8 cellular contexts compared by ENCODE assay signal in the genomic region with DNA sequence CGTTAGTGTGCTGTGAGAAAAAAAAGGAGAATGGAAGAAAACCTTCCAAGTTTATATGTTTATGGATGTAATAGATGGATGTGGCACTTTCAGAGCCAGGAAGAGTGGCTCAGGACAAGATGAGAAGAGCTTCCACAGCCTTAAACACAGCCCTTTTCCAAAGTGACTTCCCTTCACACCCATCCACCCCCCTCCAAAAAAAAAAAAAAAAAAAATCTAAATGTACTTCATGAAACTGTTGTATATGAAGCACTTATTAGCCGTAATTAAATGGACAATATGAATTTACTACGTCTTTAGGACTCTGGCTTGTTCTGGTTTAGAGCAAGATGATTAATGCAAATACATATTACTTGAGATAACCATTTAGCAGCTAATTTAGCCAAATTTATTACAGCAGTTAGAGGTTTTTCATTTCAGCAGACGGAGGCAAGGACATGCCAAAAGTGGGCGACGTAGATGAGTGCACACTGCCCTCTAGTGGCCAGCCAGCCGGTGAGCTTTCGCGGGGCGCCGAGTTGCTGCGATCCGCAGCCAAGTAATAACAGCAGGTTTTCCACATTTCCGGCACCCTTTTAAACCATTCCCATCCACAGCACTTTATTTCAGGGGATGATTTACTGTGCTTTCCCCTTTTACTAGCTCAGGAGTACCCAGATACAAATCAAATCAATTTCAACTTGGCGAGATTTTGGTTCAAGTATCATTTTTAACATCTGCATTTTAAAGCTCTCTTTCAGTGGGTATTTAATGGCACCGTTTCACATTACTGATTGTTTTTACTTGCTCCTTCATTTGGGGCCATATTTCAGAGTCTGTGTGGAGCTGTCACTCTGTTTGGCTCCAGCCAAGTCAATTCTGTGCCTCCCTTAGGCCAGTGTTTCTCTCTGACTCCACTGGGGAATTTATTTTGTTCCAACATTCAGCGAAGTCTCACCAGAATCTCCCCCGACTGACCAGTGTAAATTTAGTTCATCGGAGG.
DNase-seq lines count a peak whose midpoint lies in the region; ATAC-seq and TF ChIP-seq lines count a peak whose summit lies in the region.

No MANE protein-coding gene starts in this region.

- peaks cover 4% of the 10 kb centered on the region for H3K27me3 ChIP-seq in lung (ENCODE audit: control insufficient read depth, insufficient read depth)

- peak; percentile 83 for TF ChIP-seq CTCF in lung (IDR thresholded peaks at IDR 0.05; ENCODE audit: control extremely low read depth, extremely low read depth)

- no peaks in the 10 kb centered on the region for H3K9me3 ChIP-seq in lung (ENCODE audit: control insufficient read depth in 2 of 2, insufficient read depth in 1 of 2, low read length in 1 of 2)

- H3K36me3 ChIP-seq in lung (ENCODE audit: control insufficient read depth in 2 of 2, insufficient read depth in 2 of 2, low read length in 2 of 2) = no peaks in the 10 kb centered on the region

- WGBS in lung, 2 donors = 18 to 22% methylated on average over 19 of the region's 19 CpGs

- no peaks in the 10 kb centered on the region for H3K36me3 Mint-ChIP-seq in activated CD4-positive, alpha-beta memory T cell treated with anti-CD3 and anti-CD28 coated beads, Interleukin-2, amount 10 ng/mL, durations not matched to agents 7 days and 5 days (ENCODE audit: low read depth)

- peaks cover 23% of the 10 kb centered on the region for H3K4me1 Mint-ChIP-seq in activated CD4-positive, alpha-beta memory T cell treated with anti-CD3 and anti-CD28 coated beads, Interleukin-2, amount 10 ng/mL, durations not matched to agents 7 days and 5 days

- DNase-seq in activated gamma-delta T cell treated with Interleukin-2 at 50 U/mL for 16 hours (peak; percentile 64), activated gamma-delta T cell (lab: John Stamatoyannopoulos, UW) (no peak), NCI-H526 (lab: John Stamatoyannopoulos, UW) (peak; percentile 81 to 90), ecto neural progenitor cell (ENCODE audit: low spot score) (peak; percentile 85), lung (ENCODE audit: low spot score) (peak; percentile 75)
- DNase-seq in activated CD4-positive, alpha-beta memory T cell treated with anti-CD3 and anti-CD28 coated beads, Interleukin-2, amount 10 ng/mL, durations not matched to agents 7 days and 5 days = peak; percentile 71
- DNase-seq in stimulated activated CD4-positive, alpha-beta T cell treated with anti-CD3 and anti-CD28 coated beads, TNF-alpha, amount 100 ng/mL, for 4 hours (ENCODE audit: low read depth in 3 of 3) = peak; percentile 21 to 41 (median 24)

- POLR2A ChIA-PET in activated CD4-positive, alpha-beta memory T cell treated with anti-CD3 and anti-CD28 coated beads, Interleukin-2, amount 10 ng/mL, durations not matched to agents 7 days and 5 days (lab: Charles Lee) = no interaction called here

- no peak overlapping the region for H3K4me3 ChIP-seq in lung

- CTCF ChIA-PET in activated CD4-positive, alpha-beta memory T cell treated with anti-CD3 and anti-CD28 coated beads, Interleukin-2, amount 10 ng/mL, durations not matched to agents 7 days and 5 days (lab: Charles Lee) = interaction anchor here (0.6 to 3.2 kb wide), 36 partner anchors 10 to 1217 kb away, joined by 3 to 33 read pairs (median 3); no protein-coding TSS in a partner anchor

- H3K27me3 Mint-ChIP-seq in activated CD4-positive, alpha-beta memory T cell treated with anti-CD3 and anti-CD28 coated beads, Interleukin-2, amount 10 ng/mL, durations not matched to agents 7 days and 5 days = peaks cover 22% of the 10 kb centered on the region

- no peak overlapping the region for H3K27ac ChIP-seq in lung (ENCODE audit: low read depth in 1 of 2, low read length in 1 of 2)

- H3K9me3 Mint-ChIP-seq in activated CD4-positive, alpha-beta memory T cell treated with anti-CD3 and anti-CD28 coated beads, Interleukin-2, amount 10 ng/mL, durations not matched to agents 7 days and 5 days = no peaks in the 10 kb centered on the region

- H3K4me3 Mint-ChIP-seq in activated CD4-positive, alpha-beta memory T cell treated with anti-CD3 and anti-CD28 coated beads, Interleukin-2, amount 10 ng/mL, durations not matched to agents 7 days and 5 days = peak overlapping the region; percentile 39

- peak; percentile 44 for ATAC-seq in HG03378 (IDR thresholded peaks at IDR 0.05; ENCODE audit: unreplicated experiment)
- peak; percentile 83 for ATAC-seq in lung (ENCODE audit: insufficient read depth, low FRiP score)

- H3K4me1 ChIP-seq in lung (ENCODE audit: control insufficient read depth in 2 of 2, insufficient read depth in 2 of 2, low read length in 2 of 2) = peaks cover 0 to 2% of the 10 kb centered on the region in 2 donors

- H3K27ac Mint-ChIP-seq in activated CD4-positive, alpha-beta memory T cell treated with anti-CD3 and anti-CD28 coated beads, Interleukin-2, amount 10 ng/mL, durations not matched to agents 7 days and 5 days = no peak overlapping the region
